In genomic region chr17:58279016-58279671, GRCh38 we compare ENCODE assay signal across 1 cellular context.
TF ChIP-seq lines count a peak whose summit lies in the region.

No MANE protein-coding gene starts in this region.

TF ChIP-seq in HepG2, 621 proteins besides CTCF, POLR2A, EP300 and RAD21 (continued from another document):
- TF ChIP-seq MAX (IDR thresholded peaks at IDR 0.05): peak; percentile 71
- 0 out of 2 replicates have a peak, but pooled peaks have one; percentile 67 for TF ChIP-seq ZNF468 (CRISPR knock-in tag; IDR thresholded peaks at IDR 0.05)
